13 cellular contexts compared by ENCODE assay signal in the genomic region with DNA sequence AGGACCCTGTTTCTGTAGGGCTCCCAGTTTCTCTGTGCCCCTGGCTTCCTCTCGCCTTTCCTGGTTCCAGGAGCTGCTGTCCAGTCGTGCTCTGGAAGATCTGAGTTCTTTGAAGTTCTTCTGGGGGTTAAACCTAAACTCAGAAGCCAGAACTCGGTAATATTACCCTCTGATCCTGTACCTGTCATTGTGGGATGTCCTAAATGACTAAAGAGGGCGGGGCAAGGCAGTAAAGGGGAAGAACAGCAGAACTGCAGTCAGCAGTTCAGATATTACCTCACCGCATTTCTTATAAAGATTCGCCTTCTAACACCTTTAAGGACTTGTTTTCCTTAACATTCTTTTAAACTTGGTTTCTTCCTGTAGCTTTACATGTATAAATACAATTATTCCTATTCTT.
DNase-seq lines count a peak whose midpoint lies in the region; ATAC-seq and TF ChIP-seq lines count a peak whose summit lies in the region.
"Had no signal": no experiment of that assay in that cellular context is flagged by ENCODE, and none has a peak within 500 bp of the region (broad histone marks: within the 10 kb centered on the region; RNA-seq: fewer than 3 reads in every experiment).

No MANE protein-coding gene starts in this region.

- H3K4me3 Mint-ChIP-seq in immature natural killer cell (no peak overlapping the region), osteocyte (ENCODE audit: unreplicated experiment) (no peak overlapping the region)
- H3K4me3 Mint-ChIP-seq: WTC11 had no signal

- H3K27ac Mint-ChIP-seq in immature natural killer cell (peak overlapping the region in 5 of 6 donors; percentile 58 to 86 (median 74)), osteocyte (ENCODE audit: unreplicated experiment) (no peak overlapping the region)
- H3K27ac Mint-ChIP-seq: WTC11 had no signal

- peaks cover 0 to 2% (median 0%) of the 10 kb centered on the region in 3 donors for H3K27me3 Mint-ChIP-seq in immature natural killer cell (ENCODE audit: low read depth in 3 of 3)
- H3K27me3 Mint-ChIP-seq in osteocyte (ENCODE audit: unreplicated experiment), result no peaks in the 10 kb centered on the region

- ATAC-seq in GM18502 (IDR thresholded peaks at IDR 0.05; ENCODE audit: poor library complexity, unreplicated experiment) (peak; percentile 76), GM19035 (IDR thresholded peaks at IDR 0.05; ENCODE audit: unreplicated experiment) (peak; percentile 72), HG03342 (IDR thresholded peaks at IDR 0.05; ENCODE audit: unreplicated experiment) (peak; percentile 48)
- ATAC-seq: WTC11 had no signal

- DNase-seq in immature natural killer cell (no peak), substantia nigra (lab: John Stamatoyannopoulos, UW) (no peak), osteocyte (ENCODE audit: extremely low spot score, unreplicated experiment) (no peak), DMS153 treated with DMSO at 0.1 percent for 48 hours (lab: John Stamatoyannopoulos, UW; ENCODE audit: unreplicated experiment) (no peak)
- DNase-seq: activated gamma-delta T cell, COR-L47, NCI-H1436, NCI-H748 treated with DMSO at 0.1 percent for 48 hours, SJCRH30 had no signal

- H3K27ac ChIP-seq in substantia nigra (ENCODE audit: low read depth, low read length, poor library complexity, severe bottlenecking), result no peak overlapping the region
- H3K27ac ChIP-seq: SJCRH30 had no signal

- H3K9me3 Mint-ChIP-seq in immature natural killer cell (no peaks in the 10 kb centered on the region), osteocyte (ENCODE audit: unreplicated experiment) (no peaks in the 10 kb centered on the region)
- H3K9me3 Mint-ChIP-seq: WTC11 had no signal

- H3K36me3 Mint-ChIP-seq in immature natural killer cell, result peaks cover 1 to 36% (median 21%) of the 10 kb centered on the region in 3 donors
- peaks cover 22% of the 10 kb centered on the region for H3K36me3 Mint-ChIP-seq in osteocyte (ENCODE audit: unreplicated experiment)

- peaks cover 24 to 65% of the 10 kb centered on the region in 2 donors for H3K4me1 Mint-ChIP-seq in immature natural killer cell
- H3K4me1 Mint-ChIP-seq in osteocyte (ENCODE audit: unreplicated experiment), result peaks cover 35% of the 10 kb centered on the region

- no peak for TF ChIP-seq CTCF in osteocyte (IDR thresholded peaks at IDR 0.05)
